In the genomic region with DNA sequence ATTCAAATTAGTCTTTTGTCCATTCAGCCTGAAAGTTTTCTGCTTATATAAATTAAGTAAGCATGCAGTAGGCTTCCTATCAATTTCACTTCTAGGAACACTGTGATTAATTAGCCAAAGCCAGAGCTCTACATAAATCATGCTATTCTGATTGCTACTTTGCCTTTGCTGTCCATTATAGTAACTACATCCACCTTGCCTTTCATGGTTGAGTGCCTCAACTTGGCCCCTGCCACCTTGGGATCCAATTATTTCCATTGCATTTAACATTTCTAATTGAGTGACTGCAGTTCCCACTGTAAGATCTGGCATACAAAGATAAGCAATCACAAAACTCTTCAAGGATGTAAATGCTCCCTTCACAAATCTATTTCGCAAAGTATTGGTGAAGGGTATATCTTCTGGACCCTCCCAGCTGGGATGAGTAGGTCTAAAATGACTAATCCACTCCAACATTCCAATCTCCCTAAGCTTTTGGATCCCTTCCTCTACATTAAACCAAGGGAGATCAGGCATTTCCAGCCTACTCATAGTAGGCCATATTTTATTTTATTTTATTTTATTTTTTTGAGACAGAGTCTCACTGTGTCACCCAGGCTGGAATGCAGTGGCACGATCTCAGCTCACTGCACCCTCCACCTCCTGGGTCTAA, we compare ENCODE assay signal across 1 cellular context.
TF ChIP-seq lines count a peak whose summit lies in the region.

No MANE protein-coding gene starts in this region.

TF ChIP-seq in HEK293, 187 proteins besides CTCF, POLR2A, EP300 and RAD21:
- TF ChIP-seq, protein P1, sequence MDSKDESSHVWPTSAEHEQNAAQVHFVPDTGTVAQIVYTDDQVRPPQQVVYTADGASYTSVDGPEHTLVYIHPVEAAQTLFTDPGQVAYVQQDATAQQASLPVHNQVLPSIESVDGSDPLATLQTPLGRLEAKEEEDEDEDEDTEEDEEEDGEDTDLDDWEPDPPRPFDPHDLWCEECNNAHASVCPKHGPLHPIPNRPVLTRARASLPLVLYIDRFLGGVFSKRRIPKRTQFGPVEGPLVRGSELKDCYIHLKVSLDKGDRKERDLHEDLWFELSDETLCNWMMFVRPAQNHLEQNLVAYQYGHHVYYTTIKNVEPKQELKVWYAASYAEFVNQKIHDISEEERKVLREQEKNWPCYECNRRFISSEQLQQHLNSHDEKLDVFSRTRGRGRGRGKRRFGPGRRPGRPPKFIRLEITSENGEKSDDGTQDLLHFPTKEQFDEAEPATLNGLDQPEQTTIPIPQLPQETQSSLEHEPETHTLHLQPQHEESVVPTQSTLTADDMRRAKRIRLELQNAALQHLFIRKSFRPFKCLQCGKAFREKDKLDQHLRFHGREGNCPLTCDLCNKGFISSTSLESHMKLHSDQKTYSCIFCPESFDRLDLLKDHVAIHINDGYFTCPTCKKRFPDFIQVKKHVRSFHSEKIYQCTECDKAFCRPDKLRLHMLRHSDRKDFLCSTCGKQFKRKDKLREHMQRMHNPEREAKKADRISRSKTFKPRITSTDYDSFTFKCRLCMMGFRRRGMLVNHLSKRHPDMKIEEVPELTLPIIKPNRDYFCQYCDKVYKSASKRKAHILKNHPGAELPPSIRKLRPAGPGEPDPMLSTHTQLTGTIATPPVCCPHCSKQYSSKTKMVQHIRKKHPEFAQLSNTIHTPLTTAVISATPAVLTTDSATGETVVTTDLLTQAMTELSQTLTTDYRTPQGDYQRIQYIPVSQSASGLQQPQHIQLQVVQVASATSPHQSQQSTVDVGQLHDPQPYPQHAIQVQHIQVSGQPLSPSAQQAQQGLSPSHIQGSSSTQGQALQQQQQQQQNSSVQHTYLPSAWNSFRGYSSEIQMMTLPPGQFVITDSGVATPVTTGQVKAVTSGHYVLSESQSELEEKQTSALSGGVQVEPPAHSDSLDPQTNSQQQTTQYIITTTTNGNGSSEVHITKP (tag by site-specific recombination; IDR thresholded peaks at IDR 0.05), result peak; percentile 55; the same call in 1 of the 2 replicates
- TF ChIP-seq SP7 (tag by site-specific recombination; IDR thresholded peaks at IDR 0.05), result peak; percentile 89
- TF ChIP-seq, protein P2, sequence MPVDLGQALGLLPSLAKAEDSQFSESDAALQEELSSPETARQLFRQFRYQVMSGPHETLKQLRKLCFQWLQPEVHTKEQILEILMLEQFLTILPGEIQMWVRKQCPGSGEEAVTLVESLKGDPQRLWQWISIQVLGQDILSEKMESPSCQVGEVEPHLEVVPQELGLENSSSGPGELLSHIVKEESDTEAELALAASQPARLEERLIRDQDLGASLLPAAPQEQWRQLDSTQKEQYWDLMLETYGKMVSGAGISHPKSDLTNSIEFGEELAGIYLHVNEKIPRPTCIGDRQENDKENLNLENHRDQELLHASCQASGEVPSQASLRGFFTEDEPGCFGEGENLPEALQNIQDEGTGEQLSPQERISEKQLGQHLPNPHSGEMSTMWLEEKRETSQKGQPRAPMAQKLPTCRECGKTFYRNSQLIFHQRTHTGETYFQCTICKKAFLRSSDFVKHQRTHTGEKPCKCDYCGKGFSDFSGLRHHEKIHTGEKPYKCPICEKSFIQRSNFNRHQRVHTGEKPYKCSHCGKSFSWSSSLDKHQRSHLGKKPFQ (tag by site-specific recombination; IDR thresholded peaks at IDR 0.05), result 0 out of 2 replicates have a peak, but pooled peaks have one; percentile 20
TF ChIP-seq in HEK293: peak in this region for 3; not testable (repeated sequence) for 184.
